ENCODE assay signal across 25 cellular contexts in genomic region chr12:43880547-43880946, GRCh38. TPM values are rescaled to one million over a fixed set of nuclear protein-coding genes. Genes with fewer than 3 reads are reported as not detected.
DNase-seq lines count a peak whose midpoint lies in the region; ATAC-seq and TF ChIP-seq lines count a peak whose summit lies in the region.
"Had no signal": no experiment of that assay in that cellular context is flagged by ENCODE, and none has a peak within 500 bp of the region (broad histone marks: within the 10 kb centered on the region; RNA-seq: fewer than 3 reads in every experiment).

No MANE protein-coding gene starts in this region.

- H3K79me2 ChIP-seq in neural progenitor cell (ENCODE audit: low read depth) = no peaks in the 10 kb centered on the region

- H3K36me3 ChIP-seq in neural progenitor cell = no peaks in the 10 kb centered on the region
- H3K36me3 ChIP-seq: BE2C; BLaER1 treated with 17β-estradiol and CSF1 and Interleukin-3, amounts not matched to agents 10 nM and 100 nM had no signal

- H3K27me3 ChIP-seq in neural progenitor cell = no peaks in the 10 kb centered on the region
- H3K27me3 ChIP-seq: BE2C; BLaER1 treated with 17β-estradiol and CSF1 and Interleukin-3, amounts not matched to agents 10 nM and 100 nM had no signal

- H3K4me1 ChIP-seq in neural progenitor cell = peaks cover 8% of the 10 kb centered on the region
- H3K4me1 ChIP-seq: A549; BE2C; BLaER1 treated with 17β-estradiol and CSF1 and Interleukin-3, amounts not matched to agents 10 nM and 100 nM had no signal

- no peak overlapping the region for H3K27ac Mint-ChIP-seq in activated CD4-positive, alpha-beta T cell treated with anti-CD3 and anti-CD28 coated beads, Interleukin-2, amount 10 ng/mL, durations not matched to agents 24 days and 14 days
- H3K27ac Mint-ChIP-seq in neural progenitor cell = no peak overlapping the region
- H3K27ac Mint-ChIP-seq in activated CD8-positive, alpha-beta memory T cell treated with anti-CD3 and anti-CD28 coated beads, Interleukin-2, amount 10 ng/mL, durations not matched to agents 7 days and 5 days = no peak overlapping the region
- H3K27ac Mint-ChIP-seq: CD14-positive monocyte; CD4-positive, alpha-beta T cell; CD8-positive, alpha-beta memory T cell; GM23338; H9 had no signal

- no peak overlapping the region for H3K4me3 ChIP-seq in neural progenitor cell
- H3K4me3 ChIP-seq: A549; BLaER1 treated with 17β-estradiol and CSF1 and Interleukin-3, amounts not matched to agents 10 nM and 100 nM; GM12878; GM23338 had no signal

- no peak overlapping the region for H3K4me3 Mint-ChIP-seq in activated CD4-positive, alpha-beta T cell treated with anti-CD3 and anti-CD28 coated beads, Interleukin-2, amount 10 ng/mL, durations not matched to agents 24 days and 14 days
- H3K4me3 Mint-ChIP-seq in neural progenitor cell = no peak overlapping the region
- no peak overlapping the region for H3K4me3 Mint-ChIP-seq in activated CD8-positive, alpha-beta memory T cell treated with anti-CD3 and anti-CD28 coated beads, Interleukin-2, amount 10 ng/mL, durations not matched to agents 7 days and 5 days
- H3K4me3 Mint-ChIP-seq: CD14-positive monocyte; CD4-positive, alpha-beta T cell; CD8-positive, alpha-beta memory T cell; GM23338; H9 had no signal

- CTCF ChIA-PET in activated CD8-positive, alpha-beta memory T cell treated with anti-CD3 and anti-CD28 coated beads, Interleukin-2, amount 10 ng/mL, durations not matched to agents 7 days and 5 days (lab: Charles Lee) = no interaction called here

- H3K9me3 Mint-ChIP-seq in activated CD4-positive, alpha-beta T cell treated with anti-CD3 and anti-CD28 coated beads, Interleukin-2, amount 10 ng/mL, durations not matched to agents 24 days and 14 days = no peaks in the 10 kb centered on the region
- no peaks in the 10 kb centered on the region for H3K9me3 Mint-ChIP-seq in neural progenitor cell
- no peaks in the 10 kb centered on the region for H3K9me3 Mint-ChIP-seq in activated CD8-positive, alpha-beta memory T cell treated with anti-CD3 and anti-CD28 coated beads, Interleukin-2, amount 10 ng/mL, durations not matched to agents 7 days and 5 days (ENCODE audit: low read depth)
- H3K9me3 Mint-ChIP-seq: CD14-positive monocyte; CD4-positive, alpha-beta T cell; CD8-positive, alpha-beta memory T cell; GM23338; H9 had no signal

- no peak for ATAC-seq in activated CD8-positive, alpha-beta memory T cell treated with anti-CD3 and anti-CD28 coated beads, Interleukin-2, amount 10 ng/mL, durations not matched to agents 7 days and 5 days
- ATAC-seq: A549, GM12878, GM23338, HCT116 had no signal

- no peak for TF ChIP-seq CTCF in neural progenitor cell (IDR thresholded peaks at IDR 0.05)

- intact Hi-C loops in activated CD4-positive, alpha-beta T cell treated with anti-CD3 and anti-CD28 coated beads, Interleukin-2, amount 10 ng/mL, durations not matched to agents 24 days and 14 days (cut with micrococcal nuclease) = no loop called here

- H3K27ac ChIP-seq in neural progenitor cell = no peak overlapping the region
- H3K27ac ChIP-seq: A549; BLaER1 treated with 17β-estradiol and CSF1 and Interleukin-3, amounts not matched to agents 10 nM and 100 nM had no signal

- peak overlapping the region; percentile 39 for H2AFZ ChIP-seq in neural progenitor cell (replicated peaks)
- H2AFZ ChIP-seq: GM23338 had no signal

- no peak overlapping the region for H3K9ac ChIP-seq in neural progenitor cell
- H3K9ac ChIP-seq: BLaER1 treated with 17β-estradiol and CSF1 and Interleukin-3, amounts not matched to agents 10 nM and 100 nM had no signal

- no peaks in the 10 kb centered on the region for H3K4me1 Mint-ChIP-seq in activated CD4-positive, alpha-beta T cell treated with anti-CD3 and anti-CD28 coated beads, Interleukin-2, amount 10 ng/mL, durations not matched to agents 24 days and 14 days
- H3K4me1 Mint-ChIP-seq in neural progenitor cell = peaks cover 5% of the 10 kb centered on the region
- no peaks in the 10 kb centered on the region for H3K4me1 Mint-ChIP-seq in activated CD8-positive, alpha-beta memory T cell treated with anti-CD3 and anti-CD28 coated beads, Interleukin-2, amount 10 ng/mL, durations not matched to agents 7 days and 5 days
- H3K4me1 Mint-ChIP-seq: CD14-positive monocyte; CD8-positive, alpha-beta memory T cell; GM23338 had no signal

- peak; percentile 44 for DNase-seq in activated CD4-positive, alpha-beta T cell treated with anti-CD3 and anti-CD28 coated beads, Interleukin-2, amount 10 ng/mL, durations not matched to agents 24 days and 14 days
- no peak for DNase-seq in activated CD4-positive, alpha-beta T cell treated with anti-CD3 and anti-CD28 coated beads for 48 hours
- peak; percentile 45 for DNase-seq in SK-MEL-5 (ENCODE audit: low read depth, low spot score)
- peak; percentile 79 for DNase-seq in left kidney (ENCODE audit: low read depth, low spot score)
- no peak for DNase-seq in neural progenitor cell (ENCODE audit: low spot score)
- DNase-seq in activated CD8-positive, alpha-beta memory T cell treated with anti-CD3 and anti-CD28 coated beads, Interleukin-2, amount 10 ng/mL, durations not matched to agents 7 days and 5 days = no peak
- no peak for DNase-seq in NCI-H146 (lab: John Stamatoyannopoulos, UW)
- no peak for DNase-seq in NOMO-1 treated with dmso at 0.1 percent for 144 hours (lab: John Stamatoyannopoulos, UW; ENCODE audit: unreplicated experiment)
- DNase-seq: 8988T; ACHN; AML-193; BE2C; CD4-positive, alpha-beta T cell; CD8-positive, alpha-beta memory T cell; DMS 273 treated with DMSO at 0.1 percent for 48 hours; DMS79; EL; GDM1; H9 had no signal

- no peaks in the 10 kb centered on the region for H3K9me3 ChIP-seq in neural progenitor cell (ENCODE audit: low read depth)
- H3K9me3 ChIP-seq: A549; BE2C; BLaER1 treated with 17β-estradiol and CSF1 and Interleukin-3, amounts not matched to agents 10 nM and 100 nM had no signal

- H3K36me3 Mint-ChIP-seq in activated CD4-positive, alpha-beta T cell treated with anti-CD3 and anti-CD28 coated beads, Interleukin-2, amount 10 ng/mL, durations not matched to agents 24 days and 14 days (ENCODE audit: low read depth) = no peaks in the 10 kb centered on the region
- H3K36me3 Mint-ChIP-seq in neural progenitor cell = no peaks in the 10 kb centered on the region
- no peaks in the 10 kb centered on the region for H3K36me3 Mint-ChIP-seq in activated CD8-positive, alpha-beta memory T cell treated with anti-CD3 and anti-CD28 coated beads, Interleukin-2, amount 10 ng/mL, durations not matched to agents 7 days and 5 days
- H3K36me3 Mint-ChIP-seq: CD14-positive monocyte; CD8-positive, alpha-beta memory T cell had no signal

- in situ Hi-C loops in SK-MEL-5 (cut with HindIII; ENCODE audit: low pct_unique_long_range_greater_than_20kb, low sequenced_read_pairs) = loop anchor here (10.0 kb wide), 1 partner anchor 96 kb away; no protein-coding TSS in a partner anchor

- no peaks in the 10 kb centered on the region for H4K20me1 ChIP-seq in neural progenitor cell (ENCODE audit: low read depth)
- H4K20me1 ChIP-seq: BLaER1 treated with 17β-estradiol and CSF1 and Interleukin-3, amounts not matched to agents 10 nM and 100 nM had no signal

- no peak overlapping the region for H3K4me2 ChIP-seq in neural progenitor cell
- H3K4me2 ChIP-seq: A549; BLaER1 treated with 17β-estradiol and CSF1 and Interleukin-3, amounts not matched to agents 10 nM and 100 nM; GM23338 had no signal

- no peaks in the 10 kb centered on the region for H3F3A ChIP-seq in neural progenitor cell (ENCODE audit: low read depth)

- no peaks in the 10 kb centered on the region for H3K27me3 Mint-ChIP-seq in activated CD4-positive, alpha-beta T cell treated with anti-CD3 and anti-CD28 coated beads, Interleukin-2, amount 10 ng/mL, durations not matched to agents 24 days and 14 days
- no peaks in the 10 kb centered on the region for H3K27me3 Mint-ChIP-seq in neural progenitor cell (ENCODE audit: insufficient read depth, low read depth)
- H3K27me3 Mint-ChIP-seq in activated CD8-positive, alpha-beta memory T cell treated with anti-CD3 and anti-CD28 coated beads, Interleukin-2, amount 10 ng/mL, durations not matched to agents 7 days and 5 days = no peaks in the 10 kb centered on the region
- H3K27me3 Mint-ChIP-seq: CD4-positive, alpha-beta T cell; CD8-positive, alpha-beta memory T cell had no signal

RNA-seq across cellular contexts. Expression of gene TMEM117, which starts 44.7 kb away (rescaled TPM):
- total RNA-seq in activated CD4-positive, alpha-beta T cell treated with anti-CD3 and anti-CD28 coated beads, Interleukin-2, amount 10 ng/mL, durations not matched to agents 24 days and 14 days = 0.82 and 1.1 TPM in 2 replicates
- 55.8 and 62.6 TPM in 2 replicates for total RNA-seq in SK-MEL-5 (2014; rRNA removed; shearing (Covaris generic))
- polyA plus RNA-seq in SK-MEL-5 (2015; cell fraction: cytosol; rRNA removed) = 23.1 and 35.7 TPM in 2 replicates
- polyA plus RNA-seq in SK-MEL-5 (2015; cell fraction: nucleus; rRNA removed) = 14.7 and 52.9 TPM in 2 replicates
- total RNA-seq in neural progenitor cell (ENCODE audit: low replicate concordance) = 1.6 TPM in 1 of 2 replicates, not detected in the other
- under 1 TPM; 0.50 to 0.63 TPM for total RNA-seq in activated CD8-positive, alpha-beta memory T cell treated with anti-CD3 and anti-CD28 coated beads, Interleukin-2, amount 10 ng/mL, durations not matched to agents 7 days and 5 days

Comparison
In these comparisons a context has a peak if more than half of its experiments do, and no peak if none do; other contexts are left out.
1. DNase-seq: peak in activated CD4-positive, alpha-beta T cell treated with anti-CD3 and anti-CD28 coated beads, Interleukin-2, amount 10 ng/mL, durations not matched to agents 24 days and 14 days (single experiment), SK-MEL-5 (single experiment) and left kidney (single experiment); none in activated CD4-positive, alpha-beta T cell treated with anti-CD3 and anti-CD28 coated beads for 48 hours (single experiment), neural progenitor cell (single experiment), activated CD8-positive, alpha-beta memory T cell treated with anti-CD3 and anti-CD28 coated beads, Interleukin-2, amount 10 ng/mL, durations not matched to agents 7 days and 5 days (single experiment), NCI-H146 (single experiment) and NOMO-1 treated with dmso at 0.1 percent for 144 hours (single experiment).
2. RNA of gene TMEM117, which starts 44.7 kb away (total RNA-seq): 55.8 to 62.6 TPM in SK-MEL-5; 1.6 TPM in neural progenitor cell, 0.82 to 1.1 TPM in activated CD4-positive, alpha-beta T cell treated with anti-CD3 and anti-CD28 coated beads, Interleukin-2, amount 10 ng/mL, durations not matched to agents 24 days and 14 days and 0.50 to 0.63 TPM in activated CD8-positive, alpha-beta memory T cell treated with anti-CD3 and anti-CD28 coated beads, Interleukin-2, amount 10 ng/mL, durations not matched to agents 7 days and 5 days; every median in the first group is over 10 times any median in the second.